17 cellular contexts compared by ENCODE assay signal in genomic region chr17:72615627-72615991, GRCh38.
DNase-seq lines count a peak whose midpoint lies in the region; ATAC-seq and TF ChIP-seq lines count a peak whose summit lies in the region.
"Had no signal": no experiment of that assay in that cellular context is flagged by ENCODE, and none has a peak within 500 bp of the region (broad histone marks: within the 10 kb centered on the region; RNA-seq: fewer than 3 reads in every experiment).

No MANE protein-coding gene starts in this region.

- CTCF ChIA-PET in MCF 10A (lab: Yijun Ruan, JAX), result no interaction called here

- H4K20me1 ChIP-seq in osteoblast (ENCODE audit: insufficient read depth, low read length), result no peaks in the 10 kb centered on the region

- TF ChIP-seq CTCF in MCF 10A (IDR thresholded peaks at IDR 0.05; ENCODE audit: unreplicated experiment) (no peak), breast epithelium (IDR thresholded peaks at IDR 0.05) (no peak), osteoblast (IDR thresholded peaks at IDR 0.05; ENCODE audit: extremely low read depth, low read depth, low read length) (no peak)

- peak overlapping the region; percentile 73 for H3K27ac Mint-ChIP-seq in MCF 10A (ENCODE audit: low read depth, unreplicated experiment)
- H3K27ac Mint-ChIP-seq: naive thymus-derived CD4-positive, alpha-beta T cell had no signal

- H3K4me1 ChIP-seq in breast epithelium, result no peaks in the 10 kb centered on the region
- H3K4me1 ChIP-seq in osteoblast (ENCODE audit: insufficient read depth, low read length), result peaks cover 29% of the 10 kb centered on the region

- no peaks in the 10 kb centered on the region for H3K27me3 Mint-ChIP-seq in MCF 10A (ENCODE audit: insufficient read depth, unreplicated experiment)

- no TSS peak for BruUV-seq in MCF 10A (replicated peaks; lab: Mats Ljungman, UMichigan)

- H3K4me3 ChIP-seq in breast epithelium (no peak overlapping the region), osteoblast (ENCODE audit: insufficient read depth, low read length) (no peak overlapping the region)
- H3K4me3 ChIP-seq: PC-9 had no signal

- intact Hi-C loops in MCF 10A (cut with micrococcal nuclease) (no loop called here), breast epithelium (cut with DNase I; ENCODE audit: low total_unique reads) (no loop called here)

- DNase-seq in MCF 10A (ENCODE audit: unreplicated experiment) (no peak), breast epithelium (ENCODE audit: low spot score in 2 of 2) (no peak), epithelial cell of prostate (ENCODE audit: low read depth, low spot score) (no peak), osteoblast (ENCODE audit: insufficient read length, low spot score, missing footprints) (no peak), NCI-H446 (lab: John Stamatoyannopoulos, UW) (no peak), NCI-H2227 (lab: John Stamatoyannopoulos, UW; ENCODE audit: unreplicated experiment) (no peak)
- DNase-seq: 8988T; activated effector memory CD4-positive, alpha-beta T cell treated with anti-CD3 and anti-CD28 coated beads, Interleukin-2, amount 50 U/mL, for 16 hours; aorta; MM.1S; naive thymus-derived CD4-positive, alpha-beta T cell; NCI-H187; NCI-H524; PC-9 had no signal

- H3K9me3 Mint-ChIP-seq in MCF 10A (ENCODE audit: unreplicated experiment), result no peaks in the 10 kb centered on the region

- POLR2A ChIA-PET in MCF 10A (lab: Yijun Ruan, JAX), result interaction anchor here (0.6 to 7.4 kb wide), 5 partner anchors 11 to 101 kb away, joined by 3 to 166 read pairs (median 4); no protein-coding TSS in a partner anchor

- H3K79me2 ChIP-seq in osteoblast (ENCODE audit: insufficient read depth, low read length), result no peaks in the 10 kb centered on the region

- no peak for TF ChIP-seq POLR2A in breast epithelium (IDR thresholded peaks at IDR 0.05)

- H3K27me3 ChIP-seq in breast epithelium (peaks cover 0 to 8% of the 10 kb centered on the region in 2 donors), osteoblast (ENCODE audit: insufficient read depth, low read length) (peaks cover 34% of the 10 kb centered on the region)

- H3K36me3 Mint-ChIP-seq in MCF 10A (ENCODE audit: insufficient read depth, unreplicated experiment), result peaks cover 6% of the 10 kb centered on the region

- peaks cover 29% of the 10 kb centered on the region for H3K4me1 Mint-ChIP-seq in MCF 10A (ENCODE audit: insufficient read depth, unreplicated experiment)

- no peak for ATAC-seq in HG03521 (IDR thresholded peaks at IDR 0.05; ENCODE audit: unreplicated experiment)
- ATAC-seq in HG03520 (IDR thresholded peaks at IDR 0.05; ENCODE audit: unreplicated experiment), result no peak
- ATAC-seq: naive thymus-derived CD4-positive, alpha-beta T cell had no signal

- H2AFZ ChIP-seq in osteoblast (ENCODE audit: low read length), result no peak overlapping the region
- H2AFZ ChIP-seq: PC-9 had no signal

- no peak overlapping the region for H3K4me3 Mint-ChIP-seq in MCF 10A (ENCODE audit: unreplicated experiment)
- H3K4me3 Mint-ChIP-seq: naive thymus-derived CD4-positive, alpha-beta T cell had no signal

- peak overlapping the region; percentile 70 for H3K4me2 ChIP-seq in osteoblast (ENCODE audit: insufficient read depth, low read length)
- H3K4me2 ChIP-seq: PC-9 had no signal

- no peaks in the 10 kb centered on the region for H3K36me3 ChIP-seq in breast epithelium
- H3K36me3 ChIP-seq in osteoblast (ENCODE audit: insufficient read depth, low read length), result no peaks in the 10 kb centered on the region

- H3K27ac ChIP-seq in breast epithelium (peak overlapping the region in 1 of 2 donors; percentile 49), epithelial cell of prostate (peak overlapping the region; percentile 95), osteoblast (ENCODE audit: low read depth, low read length) (peak overlapping the region; percentile 95)
- H3K27ac ChIP-seq: C4-2B, PC-9 had no signal

- H3K9me3 ChIP-seq in breast epithelium, result no peaks in the 10 kb centered on the region
- no peaks in the 10 kb centered on the region for H3K9me3 ChIP-seq in osteoblast (ENCODE audit: low read depth, low read length)
